ENCODE assay signal across 35 cellular contexts in the genomic region with DNA sequence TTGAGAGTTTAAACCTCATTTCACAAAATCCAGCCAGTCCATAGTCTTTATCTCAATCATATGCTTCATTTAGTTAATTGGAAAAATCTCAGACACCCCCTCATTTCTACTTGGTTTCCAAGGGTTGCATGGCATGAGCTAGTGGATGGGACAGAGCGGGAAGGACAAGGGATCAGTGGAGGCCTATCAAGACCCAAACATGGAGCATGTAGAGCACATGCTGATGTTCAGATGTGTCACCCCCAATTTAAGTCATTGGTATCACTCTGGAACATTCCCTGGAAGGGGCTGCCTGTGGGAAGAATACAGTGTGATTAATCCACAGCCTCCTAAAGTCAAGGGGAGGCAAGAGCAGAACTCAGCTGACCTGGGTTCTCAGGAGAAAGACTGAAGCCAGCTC. TPM values are rescaled to one million over a fixed set of nuclear protein-coding genes. Genes with fewer than 3 reads are reported as not detected.
"Had no signal": no experiment of that assay in that cellular context is flagged by ENCODE, and none has a peak within 500 bp of the region (broad histone marks: within the 10 kb centered on the region; RNA-seq: fewer than 3 reads in every experiment).

No MANE protein-coding gene starts in this region.

- ATAC-seq: mucosa of descending colon; natural killer cell treated with Interleukin-12 subunit alpha and Interleukin-12 subunit beta and Interleukin-15 and Interleukin-18, amount 100 ng/mL, for 72 hours; stimulated activated effector memory CD8-positive, alpha-beta T cell treated with anti-CD3 and anti-CD28 coated beads, Interleukin-12 subunit alpha, Interleukin-12 subunit beta, amount 100 ng/mL, for 72 hours had no signal

- H3K9me3 ChIP-seq: mucosa of descending colon, neutrophil, pancreas, right lobe of liver, stomach, thyroid gland, vagina had no signal

- H3K4me1 ChIP-seq: right lobe of liver had no signal

- H3K36me3 Mint-ChIP-seq: mesothelial cell of epicardium; naive B cell; natural killer cell treated with Interleukin-12 subunit alpha and Interleukin-12 subunit beta and Interleukin-15 and Interleukin-18, amount 100 ng/mL, for 72 hours; stimulated activated effector memory CD8-positive, alpha-beta T cell treated with anti-CD3 and anti-CD28 coated beads, Interleukin-12 subunit alpha, Interleukin-12 subunit beta, amount 100 ng/mL, for 72 hours had no signal

- H3K4me3 ChIP-seq: dorsolateral prefrontal cortex, mucosa of descending colon, pancreas, right lobe of liver, stomach, thyroid gland, vagina had no signal

- H3K27me3 Mint-ChIP-seq: naive B cell had no signal

- H3K4me3 Mint-ChIP-seq: immature natural killer cell; mesothelial cell of epicardium; naive B cell; natural killer cell treated with Interleukin-12 subunit alpha and Interleukin-12 subunit beta and Interleukin-15 and Interleukin-18, amount 100 ng/mL, for 72 hours; neural crest cell; stimulated activated effector memory CD8-positive, alpha-beta T cell treated with anti-CD3 and anti-CD28 coated beads, Interleukin-12 subunit alpha, Interleukin-12 subunit beta, amount 100 ng/mL, for 72 hours had no signal

- H3K27me3 ChIP-seq: pancreas, right lobe of liver, thyroid gland, vagina had no signal

- H3K36me3 ChIP-seq: neutrophil, pancreas, right lobe of liver, stomach, thyroid gland, vagina had no signal

- H3K27ac ChIP-seq: dorsolateral prefrontal cortex, neutrophil, pancreas, right lobe of liver, stomach, thyroid gland, vagina had no signal

- H3K27ac Mint-ChIP-seq: immature natural killer cell; mesothelial cell of epicardium; natural killer cell treated with Interleukin-12 subunit alpha and Interleukin-12 subunit beta and Interleukin-15 and Interleukin-18, amount 100 ng/mL, for 72 hours; progenitor cell of endocrine pancreas; stimulated activated effector memory CD8-positive, alpha-beta T cell treated with anti-CD3 and anti-CD28 coated beads, Interleukin-12 subunit alpha, Interleukin-12 subunit beta, amount 100 ng/mL, for 72 hours had no signal

- H3K9me3 Mint-ChIP-seq: immature natural killer cell; mesothelial cell of epicardium; naive B cell; natural killer cell treated with Interleukin-12 subunit alpha and Interleukin-12 subunit beta and Interleukin-15 and Interleukin-18, amount 100 ng/mL, for 72 hours; neural crest cell; stimulated activated effector memory CD8-positive, alpha-beta T cell treated with anti-CD3 and anti-CD28 coated beads, Interleukin-12 subunit alpha, Interleukin-12 subunit beta, amount 100 ng/mL, for 72 hours had no signal

- DNase-seq: dorsolateral prefrontal cortex; effector CD4-positive, alpha-beta T cell; head of caudate nucleus; hypothalamus; immature natural killer cell; islet precursor cell; kidney glomerular epithelial cell; mesenchymal stem cell; mucosa of descending colon; naive B cell; right lobe of liver; stimulated activated CD4-positive, alpha-beta T cell treated with anti-CD3 and anti-CD28 coated beads, Interleukin-2, amount 100 ng/mL, for 24 hours; stimulated activated CD4-positive, alpha-beta T cell treated with anti-CD3 and anti-CD28 coated beads, Interleukin-4, amount 100 ng/mL, for 24 hours; stimulated activated naive CD4-positive, alpha-beta T cell treated with Interleukin-2 at 50 U/mL for 16 hours; stomach; thyroid gland; trophoblast cell had no signal

RNA-seq across cellular contexts. Expression of a gene that starts 2.3 kb away (rescaled TPM):
- total RNA-seq: cerebellum; fibroblast of villous mesenchyme; frontal cortex; glomerular endothelial cell; lower leg skin; lung microvascular endothelial cell; mesothelial cell of epicardium; natural killer cell treated with Interleukin-12 subunit alpha and Interleukin-12 subunit beta and Interleukin-15 and Interleukin-18, amount 100 ng/mL, for 72 hours; neural crest cell; omental fat pad; progenitor cell of endocrine pancreas; subcutaneous adipose tissue; temporal lobe; thyroid gland; vagina had no signal
- polyA plus RNA-seq: esophagus, immature natural killer cell, stomach had no signal
